ENCODE assay signal across 26 cellular contexts in the genomic region with DNA sequence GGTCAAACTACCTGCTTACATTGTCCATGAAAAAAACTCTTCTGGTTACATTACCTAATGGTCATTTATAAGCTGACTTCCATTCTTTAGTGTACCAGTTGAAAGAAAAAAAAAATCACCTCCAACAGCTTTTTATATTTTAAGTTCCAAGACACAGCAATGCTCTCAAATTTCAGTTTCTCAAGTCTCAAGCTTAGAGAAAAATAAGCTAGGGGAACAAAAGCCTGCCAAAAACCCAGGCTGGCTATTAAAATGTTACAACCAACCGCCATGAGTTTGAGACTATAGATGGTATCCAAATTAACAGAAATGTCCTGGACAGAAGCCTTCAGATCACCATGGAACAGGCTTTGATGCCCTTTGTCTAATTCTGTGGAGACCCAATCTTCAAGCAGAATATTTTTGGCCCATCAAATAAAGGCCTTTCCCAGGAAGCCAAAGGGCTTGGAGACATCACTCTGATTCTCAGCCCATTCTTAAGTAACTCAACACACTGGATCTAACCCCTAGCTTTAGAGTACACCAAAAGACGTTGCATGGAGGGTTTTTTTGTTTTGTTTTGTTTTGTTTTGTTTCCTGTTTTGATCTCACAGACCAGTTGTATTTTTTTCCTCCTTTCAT.
DNase-seq lines count a peak whose midpoint lies in the region; TF ChIP-seq lines count a peak whose summit lies in the region.
"Had no signal": no experiment of that assay in that cellular context is flagged by ENCODE, and none has a peak within 500 bp of the region (broad histone marks: within the 10 kb centered on the region; RNA-seq: fewer than 3 reads in every experiment).

No MANE protein-coding gene starts in this region.

- H3K79me1 ChIP-seq in mesendoderm (ENCODE audit: low read length), result no peaks in the 10 kb centered on the region

- no peak for TF ChIP-seq CTCF in uterus (IDR thresholded peaks at IDR 0.05)

- H3K27me3 Mint-ChIP-seq in T-helper 2 cell treated with Interferon-gamma antibody and Interleukin-4, amounts not matched to agents 5 μg/mL and 100 μg/mL, for 36 hours (ENCODE audit: low read depth), result no peaks in the 10 kb centered on the region
- H3K27me3 Mint-ChIP-seq: progenitor cell of endocrine pancreas had no signal

- H4K8ac ChIP-seq in mesendoderm (ENCODE audit: low read depth, low read length), result no peak overlapping the region

- DNase-seq in T-helper 2 cell treated with Interferon-gamma antibody and Interleukin-4, amounts not matched to agents 5 μg/mL and 100 μg/mL, for 36 hours (ENCODE audit: low spot score), result no peak
- DNase-seq in T-helper 2 cell (no peak), dedifferentiated amniotic fluid mesenchymal stem cell (ENCODE audit: extremely low spot score) (peak; percentile 48), mesendoderm (no peak), uterus (no peak), SIG-M5 treated with dmso at 0.1 percent for 504 hours (lab: John Stamatoyannopoulos, UW; ENCODE audit: unreplicated experiment) (no peak), NCI-H1694 treated with DMSO at 0.1 percent for 48 hours (lab: John Stamatoyannopoulos, UW) (no peak)
- no peak for DNase-seq in central memory CD4-positive, alpha-beta T cell
- DNase-seq: 8988T; activated CD4-positive, CD25-positive, alpha-beta regulatory T cell; activated CD8-positive, alpha-beta T cell treated with anti-CD3 and anti-CD28 coated beads for 36 hours; activated naive CD4-positive, alpha-beta T cell treated with anti-CD3 and anti-CD28 coated beads for 36 hours; EL; foreskin melanocyte; natural killer cell; NCI-H1105; NCI-H2107; NCI-H510A treated with DMSO at 0.1 percent for 48 hours; stimulated activated CD4-positive, alpha-beta T cell treated with anti-CD3 and anti-CD28 coated beads, Interleukin-2, amount 100 ng/mL, for 48 hours; stimulated activated naive CD8-positive, alpha-beta T cell treated with anti-CD3 and anti-CD28 coated beads, Interleukin-15, Interleukin-2, amounts not matched to agents 100 U/mL and 50 U/mL, for 24 hours; T1000; transverse colon had no signal

- H3K23ac ChIP-seq in mesendoderm (ENCODE audit: low read length), result no peak overlapping the region

- H3K4me3 ChIP-seq in mesendoderm (ENCODE audit: low read length) (no peak overlapping the region), uterus (no peak overlapping the region)
- H3K4me3 ChIP-seq: coronary artery, skin epidermis, transverse colon had no signal

- H3K9me3 Mint-ChIP-seq in T-helper 2 cell treated with Interferon-gamma antibody and Interleukin-4, amounts not matched to agents 5 μg/mL and 100 μg/mL, for 36 hours, result no peaks in the 10 kb centered on the region
- H3K9me3 Mint-ChIP-seq: activated CD8-positive, alpha-beta T cell treated with anti-CD3 and anti-CD28 coated beads for 36 hours; activated naive CD4-positive, alpha-beta T cell treated with anti-CD3 and anti-CD28 coated beads for 36 hours; memory B cell had no signal

- H3K27me3 ChIP-seq in mesendoderm (ENCODE audit: insufficient read depth, low read length, poor library complexity) (no peaks in the 10 kb centered on the region), uterus (no peaks in the 10 kb centered on the region)
- H3K27me3 ChIP-seq: transverse colon had no signal

- H2BK120ac ChIP-seq in mesendoderm (ENCODE audit: low read depth, low read length), result no peak overlapping the region

- H3K36me3 ChIP-seq in mesendoderm (ENCODE audit: control insufficient read depth, insufficient read depth, low read length), result no peaks in the 10 kb centered on the region
- H3K36me3 ChIP-seq in uterus, result no peaks in the 10 kb centered on the region
- H3K36me3 ChIP-seq: transverse colon had no signal

- peaks cover 4% of the 10 kb centered on the region for H3K36me3 Mint-ChIP-seq in T-helper 2 cell treated with Interferon-gamma antibody and Interleukin-4, amounts not matched to agents 5 μg/mL and 100 μg/mL, for 36 hours (ENCODE audit: low read depth)
- H3K36me3 Mint-ChIP-seq: memory B cell, natural killer cell had no signal

- no peak overlapping the region for H2AK5ac ChIP-seq in mesendoderm (ENCODE audit: low read length)

- intact Hi-C loops in uterus (cut with DNase I; ENCODE audit: low total_unique reads), result no loop called here

- no peak overlapping the region for H3K4me3 Mint-ChIP-seq in T-helper 2 cell treated with Interferon-gamma antibody and Interleukin-4, amounts not matched to agents 5 μg/mL and 100 μg/mL, for 36 hours
- H3K4me3 Mint-ChIP-seq: activated CD8-positive, alpha-beta T cell treated with anti-CD3 and anti-CD28 coated beads for 36 hours; activated naive CD4-positive, alpha-beta T cell treated with anti-CD3 and anti-CD28 coated beads for 36 hours; memory B cell; natural killer cell had no signal

- H3K27ac ChIP-seq in mesendoderm (ENCODE audit: low read depth, low read length) (no peak overlapping the region), uterus (peak overlapping the region; percentile 13 to 43)
- H3K27ac ChIP-seq: transverse colon had no signal

- H2BK5ac ChIP-seq in mesendoderm (ENCODE audit: low read length), result no peak overlapping the region

- H3K4me1 ChIP-seq in mesendoderm (ENCODE audit: control insufficient read depth, low read depth, low read length), result peaks cover 4% of the 10 kb centered on the region
- H3K4me1 ChIP-seq in uterus, result peaks cover 3 to 6% of the 10 kb centered on the region in 2 donors
- H3K4me1 ChIP-seq: transverse colon had no signal

- no peaks in the 10 kb centered on the region for H3K79me2 ChIP-seq in mesendoderm (ENCODE audit: control insufficient read depth, insufficient read depth, low read length)

- no peak for TF ChIP-seq POLR2A in uterus (IDR thresholded peaks at IDR 0.05)

- WGBS in mesendoderm (ENCODE audit: extremely low coverage, insufficient coverage, low lambda C conversion rate), result no CpG with 5 or more reads among the region's 2 CpGs

- no peak overlapping the region for H3K4ac ChIP-seq in mesendoderm (ENCODE audit: low read depth, low read length)

- H4K5ac ChIP-seq in mesendoderm (ENCODE audit: low read length), result no peak overlapping the region

- peak overlapping the region; percentile 9 for H3K27ac Mint-ChIP-seq in T-helper 2 cell treated with Interferon-gamma antibody and Interleukin-4, amounts not matched to agents 5 μg/mL and 100 μg/mL, for 36 hours
- H3K27ac Mint-ChIP-seq: activated CD8-positive, alpha-beta T cell treated with anti-CD3 and anti-CD28 coated beads for 36 hours; activated naive CD4-positive, alpha-beta T cell treated with anti-CD3 and anti-CD28 coated beads for 36 hours; memory B cell; natural killer cell had no signal

- H3K18ac ChIP-seq in mesendoderm (ENCODE audit: low read length), result peak overlapping the region; percentile 30

- no peaks in the 10 kb centered on the region for H3K9me3 ChIP-seq in uterus
- H3K9me3 ChIP-seq: transverse colon had no signal

- H3K56ac ChIP-seq in mesendoderm (ENCODE audit: low read length), result no peak overlapping the region

- H3K4me1 Mint-ChIP-seq in T-helper 2 cell treated with Interferon-gamma antibody and Interleukin-4, amounts not matched to agents 5 μg/mL and 100 μg/mL, for 36 hours (ENCODE audit: low read depth), result peaks cover 5% of the 10 kb centered on the region
- H3K4me1 Mint-ChIP-seq: memory B cell, natural killer cell had no signal

- H3K9ac ChIP-seq in mesendoderm (ENCODE audit: low read length), result no peak overlapping the region

- H2BK15ac ChIP-seq in mesendoderm (replicated peaks; ENCODE audit: low read depth), result no peak overlapping the region

- H3K4me2 ChIP-seq in mesendoderm (ENCODE audit: low read length), result no peak overlapping the region
